In the genomic region with DNA sequence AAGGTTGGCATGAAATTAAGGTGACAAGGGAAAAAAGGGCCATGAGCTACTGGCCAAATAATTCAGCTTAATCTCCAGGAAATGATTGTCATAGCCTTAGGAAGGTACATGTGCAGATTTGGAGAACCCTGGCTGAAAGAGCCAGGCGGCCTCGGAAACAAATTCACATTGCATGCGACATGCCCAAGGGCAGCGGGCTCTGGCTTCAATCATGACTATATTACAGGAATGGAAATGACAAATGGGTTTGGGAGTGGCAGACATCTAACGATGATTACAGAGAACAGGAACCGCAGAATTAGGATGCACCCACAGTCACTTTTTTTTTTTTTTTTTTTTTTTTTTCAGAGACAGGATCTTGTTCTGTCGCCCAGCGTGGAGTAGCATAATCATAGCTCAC, we compare ENCODE assay signal across 15 cellular contexts.
"Had no signal": no experiment of that assay in that cellular context is flagged by ENCODE, and none has a peak within 500 bp of the region (broad histone marks: within the 10 kb centered on the region; RNA-seq: fewer than 3 reads in every experiment).

No MANE protein-coding gene starts in this region.

- H3K9me3 Mint-ChIP-seq: activated naive CD4-positive, alpha-beta T cell treated with anti-CD3 and anti-CD28 coated beads, Interleukin-2, amount 50 U/mL, for 72 hours; activated T-cell treated with anti-CD3 and anti-CD28 coated beads, Interleukin-2, amount 50 U/mL, for 4 hours; stimulated activated memory B cell treated with anti-CD40 and anti-IgM and Interleukin-4, amounts not matched to agents 10 μg/mL and 1 μg/mL and 100 μg/mL, for 72 hours had no signal

- H3K4me3 Mint-ChIP-seq: activated CD8-positive, alpha-beta memory T cell treated with anti-CD3 and anti-CD28 coated beads, Interleukin-2, amount 10 ng/mL, durations not matched to agents 7 days and 5 days; activated T-cell treated with anti-CD3 and anti-CD28 coated beads, Interleukin-2, amount 50 U/mL, for 4 hours; stimulated activated memory B cell treated with anti-CD40 and anti-IgM and Interleukin-4, amounts not matched to agents 10 μg/mL and 1 μg/mL and 100 μg/mL, for 72 hours had no signal

- H3K4me1 Mint-ChIP-seq: activated CD8-positive, alpha-beta memory T cell treated with anti-CD3 and anti-CD28 coated beads, Interleukin-2, amount 10 ng/mL, durations not matched to agents 7 days and 5 days; stimulated activated memory B cell treated with anti-CD40 and anti-IgM and Interleukin-4, amounts not matched to agents 10 μg/mL and 1 μg/mL and 100 μg/mL, for 72 hours had no signal

- H3K36me3 Mint-ChIP-seq: activated CD8-positive, alpha-beta memory T cell treated with anti-CD3 and anti-CD28 coated beads, Interleukin-2, amount 10 ng/mL, durations not matched to agents 7 days and 5 days; activated naive CD4-positive, alpha-beta T cell treated with anti-CD3 and anti-CD28 coated beads, Interleukin-2, amount 50 U/mL, for 72 hours; stimulated activated memory B cell treated with anti-CD40 and anti-IgM and Interleukin-4, amounts not matched to agents 10 μg/mL and 1 μg/mL and 100 μg/mL, for 72 hours had no signal

- ATAC-seq: activated CD8-positive, alpha-beta memory T cell treated with anti-CD3 and anti-CD28 coated beads, Interleukin-2, amount 10 ng/mL, durations not matched to agents 7 days and 5 days; activated naive CD4-positive, alpha-beta T cell treated with anti-CD3 and anti-CD28 coated beads, Interleukin-2, amount 50 U/mL, for 72 hours; activated T-cell treated with anti-CD3 and anti-CD28 coated beads, Interleukin-2, amount 50 U/mL, for 4 hours; heart right ventricle; lower lobe of right lung; right cardiac atrium; stimulated activated memory B cell treated with anti-CD40 and anti-IgM and Interleukin-4, amounts not matched to agents 10 μg/mL and 1 μg/mL and 100 μg/mL, for 72 hours had no signal

- H3K27ac ChIP-seq: heart right ventricle, lower lobe of right lung had no signal

- H3K27me3 Mint-ChIP-seq: activated CD8-positive, alpha-beta memory T cell treated with anti-CD3 and anti-CD28 coated beads, Interleukin-2, amount 10 ng/mL, durations not matched to agents 7 days and 5 days had no signal

- FAIRE-seq: frontal cortex, kidney, small intestine had no signal

- H3K27ac Mint-ChIP-seq: activated CD8-positive, alpha-beta memory T cell treated with anti-CD3 and anti-CD28 coated beads, Interleukin-2, amount 10 ng/mL, durations not matched to agents 7 days and 5 days; activated naive CD4-positive, alpha-beta T cell treated with anti-CD3 and anti-CD28 coated beads, Interleukin-2, amount 50 U/mL, for 72 hours; stimulated activated memory B cell treated with anti-CD40 and anti-IgM and Interleukin-4, amounts not matched to agents 10 μg/mL and 1 μg/mL and 100 μg/mL, for 72 hours had no signal

- DNase-seq: activated CD4-positive, alpha-beta T cell treated with anti-CD3 and anti-CD28 coated beads, Interleukin-2, amount 50 U/mL, for 4 hours; activated CD4-positive, CD25-positive, alpha-beta regulatory T cell treated with anti-CD3 and anti-CD28 coated beads, Interleukin-2, amount 50 U/mL, for 72 hours; activated CD8-positive, alpha-beta memory T cell treated with anti-CD3 and anti-CD28 coated beads, Interleukin-2, amount 10 ng/mL, durations not matched to agents 7 days and 5 days; activated effector memory CD4-positive, alpha-beta T cell treated with anti-CD3 and anti-CD28 coated beads, Interleukin-2, amount 50 U/mL, for 16 hours; activated T-cell treated with anti-CD3 and anti-CD28 coated beads, Interleukin-2, amount 50 U/mL, for 4 hours; heart right ventricle; kidney; lower lobe of right lung; midbrain; right cardiac atrium; small intestine; trophoblast cell had no signal
